18 cellular contexts compared by ENCODE assay signal in the genomic region with DNA sequence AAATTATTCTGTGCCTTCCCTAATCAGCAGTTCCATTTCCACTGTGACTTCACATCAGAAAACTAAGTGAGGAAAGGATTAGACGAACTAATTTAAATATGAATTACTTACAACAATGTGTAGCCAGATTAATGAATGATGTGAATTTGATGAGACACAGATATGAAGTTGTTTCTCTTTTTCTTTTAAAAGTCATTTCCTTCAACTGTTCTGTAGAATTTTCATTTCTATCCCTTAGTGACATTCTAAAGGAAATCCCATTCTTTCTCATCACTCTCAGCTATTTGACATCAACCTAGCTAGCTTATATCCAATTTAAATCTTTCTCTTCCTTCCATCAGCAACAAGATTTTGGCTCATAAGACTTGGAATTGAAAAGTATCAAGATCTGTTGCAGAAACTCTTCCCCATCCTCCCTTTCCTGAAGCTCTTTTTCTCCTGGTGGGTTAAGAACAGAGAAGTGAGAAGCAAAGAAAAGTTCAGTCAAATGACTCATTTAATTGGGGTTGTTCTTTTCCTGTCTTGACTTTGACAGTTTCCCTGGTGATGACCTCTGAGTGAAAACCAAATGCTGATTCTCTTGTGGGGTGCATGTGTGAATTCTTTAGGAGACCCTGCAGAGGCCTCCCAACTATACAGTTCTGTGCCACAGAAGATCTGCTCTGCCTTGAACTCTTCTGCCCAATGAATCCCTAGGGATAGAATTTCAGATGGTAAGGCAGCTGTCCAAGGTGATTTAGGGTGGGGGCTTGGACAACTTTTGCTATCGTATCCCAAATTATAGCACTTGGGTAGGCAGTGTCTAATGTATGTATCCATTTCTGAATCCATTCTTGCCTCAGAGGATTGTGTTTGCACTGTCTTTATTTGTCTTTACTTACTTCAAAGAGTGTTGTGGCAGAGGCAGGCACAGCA.
A peak's percentile ranks its signal among the peaks of the same experiment; 100 is the strongest.
DNase-seq lines count a peak whose midpoint lies in the region; ATAC-seq and TF ChIP-seq lines count a peak whose summit lies in the region.
"Had no signal": no experiment of that assay in that cellular context is flagged by ENCODE, and none has a peak within 500 bp of the region (broad histone marks: within the 10 kb centered on the region; RNA-seq: fewer than 3 reads in every experiment).

No MANE protein-coding gene starts in this region.

- H3K27ac ChIP-seq in GM23338 (ENCODE audit: low read depth) (no peak overlapping the region), SJSA1 (peak overlapping the region; percentile 60)

- H3K4me3 ChIP-seq in GM23338: no peak overlapping the region
- no peak overlapping the region for H3K4me3 ChIP-seq in SJSA1
- H3K4me3 ChIP-seq in fibroblast of pulmonary artery (replicated peaks; ENCODE audit: low read depth, low read length): no peak overlapping the region
- H3K4me3 ChIP-seq: lung had no signal

- H3K36me3 Mint-ChIP-seq in GM23338 (ENCODE audit: low read depth): no peaks in the 10 kb centered on the region

- H3K9me3 Mint-ChIP-seq in GM23338: no peaks in the 10 kb centered on the region

- no peaks in the 10 kb centered on the region for H3K79me2 ChIP-seq in GM23338 (replicated peaks; ENCODE audit: insufficient read depth)

- H3K27me3 Mint-ChIP-seq in GM23338 (ENCODE audit: insufficient read depth, low read depth, poor library complexity): no peaks in the 10 kb centered on the region

- no peak overlapping the region; the same call in 1 of the 2 replicates for H3K4me2 ChIP-seq in GM23338

- TF ChIP-seq CTCF in GM23338 (conservative IDR thresholded peaks at IDR 0.05; ENCODE audit: low read depth in 2 of 2) (no peak), fibroblast of pulmonary artery (IDR thresholded peaks at IDR 0.05; ENCODE audit: low read length, missing control alignments) (no peak)

- H3K36me3 ChIP-seq in GM23338 (ENCODE audit: insufficient read depth) (no peaks in the 10 kb centered on the region), SJSA1 (no peaks in the 10 kb centered on the region)

- peaks cover 6% of the 10 kb centered on the region for H3K4me1 ChIP-seq in GM23338 (ENCODE audit: insufficient read depth)
- H3K4me1 ChIP-seq in SJSA1 (replicated peaks): peaks cover 20% of the 10 kb centered on the region
- H3K4me1 ChIP-seq: Caco-2 had no signal

- H2AFZ ChIP-seq in GM23338: peak overlapping the region; percentile 6; the same call in 1 of the 2 replicates

- no peaks in the 10 kb centered on the region for H3F3A ChIP-seq in GM23338 (replicated peaks; ENCODE audit: low read depth)

- H3K4me1 Mint-ChIP-seq in GM23338: peaks cover 11% of the 10 kb centered on the region; the same call in 2 of the 3 replicates

- DNase-seq in A172 (ENCODE audit: low spot score) (peak; percentile 54), GM23338 (ENCODE audit: low spot score) (no peak), SJSA1 (ENCODE audit: low read depth in 1 of 2, low spot score in 2 of 2) (no peak), fibroblast of pulmonary artery (ENCODE audit: low read depth) (peak; percentile 31)
- no peak for DNase-seq in effector CD8-positive, alpha-beta T cell (lab: John Stamatoyannopoulos, UW)
- DNase-seq: activated CD4-positive, alpha-beta T cell treated with anti-CD3 and anti-CD28 coated beads, Interleukin-2, amount 10 ng/mL, durations not matched to agents 7 days and 5 days; activated T-cell treated with anti-CD3 and anti-CD28 coated beads, Interleukin-2, amount 50 U/mL, for 24 hours; Caco-2; glutamatergic neuron; immature natural killer cell; NCI-H2029; NCI-H524 treated with DMSO at 0.1 percent for 48 hours had no signal

- no peaks in the 10 kb centered on the region; the same call in 1 of the 2 replicates for H3K9me2 ChIP-seq in GM23338 (ENCODE audit: insufficient read depth)

- ATAC-seq in GM23338 (no peak), HG02642 (IDR thresholded peaks at IDR 0.05; ENCODE audit: poor library complexity, unreplicated experiment) (no peak), HG03469 (IDR thresholded peaks at IDR 0.05; ENCODE audit: unreplicated experiment) (no peak), GM21825 (IDR thresholded peaks at IDR 0.05; ENCODE audit: unreplicated experiment) (no peak)
- ATAC-seq: PC-3, SK-N-SH treated with all-trans-retinoic acid at 6 μM for 48 hours had no signal

- H3K27me3 ChIP-seq in GM23338 (ENCODE audit: insufficient read depth) (no peaks in the 10 kb centered on the region), SJSA1 (replicated peaks) (no peaks in the 10 kb centered on the region)

- H3K9me3 ChIP-seq in SJSA1 (replicated peaks): no peaks in the 10 kb centered on the region

- H3K4me3 Mint-ChIP-seq in GM23338: no peak overlapping the region
- H3K4me3 Mint-ChIP-seq: activated CD4-positive, alpha-beta T cell treated with anti-CD3 and anti-CD28 coated beads, Interleukin-2, amount 10 ng/mL, durations not matched to agents 7 days and 5 days; activated T-cell treated with anti-CD3 and anti-CD28 coated beads, Interleukin-2, amount 50 U/mL, for 24 hours; immature natural killer cell had no signal

- no peak overlapping the region for H3K27ac Mint-ChIP-seq in GM23338
- H3K27ac Mint-ChIP-seq: activated CD4-positive, alpha-beta T cell treated with anti-CD3 and anti-CD28 coated beads, Interleukin-2, amount 10 ng/mL, durations not matched to agents 7 days and 5 days; activated T-cell treated with anti-CD3 and anti-CD28 coated beads, Interleukin-2, amount 50 U/mL, for 24 hours; immature natural killer cell had no signal

- no peaks in the 10 kb centered on the region for H4K20me1 ChIP-seq in GM23338 (replicated peaks; ENCODE audit: insufficient read depth)

TF ChIP-seq in GM23338, 12 proteins besides CTCF, POLR2A, EP300 and RAD21:
- no peak for TF ChIP-seq EZH2phosphoT487 (IDR thresholded peaks at IDR 0.05; ENCODE audit: unreplicated experiment)
- TF ChIP-seq, protein P1, sequence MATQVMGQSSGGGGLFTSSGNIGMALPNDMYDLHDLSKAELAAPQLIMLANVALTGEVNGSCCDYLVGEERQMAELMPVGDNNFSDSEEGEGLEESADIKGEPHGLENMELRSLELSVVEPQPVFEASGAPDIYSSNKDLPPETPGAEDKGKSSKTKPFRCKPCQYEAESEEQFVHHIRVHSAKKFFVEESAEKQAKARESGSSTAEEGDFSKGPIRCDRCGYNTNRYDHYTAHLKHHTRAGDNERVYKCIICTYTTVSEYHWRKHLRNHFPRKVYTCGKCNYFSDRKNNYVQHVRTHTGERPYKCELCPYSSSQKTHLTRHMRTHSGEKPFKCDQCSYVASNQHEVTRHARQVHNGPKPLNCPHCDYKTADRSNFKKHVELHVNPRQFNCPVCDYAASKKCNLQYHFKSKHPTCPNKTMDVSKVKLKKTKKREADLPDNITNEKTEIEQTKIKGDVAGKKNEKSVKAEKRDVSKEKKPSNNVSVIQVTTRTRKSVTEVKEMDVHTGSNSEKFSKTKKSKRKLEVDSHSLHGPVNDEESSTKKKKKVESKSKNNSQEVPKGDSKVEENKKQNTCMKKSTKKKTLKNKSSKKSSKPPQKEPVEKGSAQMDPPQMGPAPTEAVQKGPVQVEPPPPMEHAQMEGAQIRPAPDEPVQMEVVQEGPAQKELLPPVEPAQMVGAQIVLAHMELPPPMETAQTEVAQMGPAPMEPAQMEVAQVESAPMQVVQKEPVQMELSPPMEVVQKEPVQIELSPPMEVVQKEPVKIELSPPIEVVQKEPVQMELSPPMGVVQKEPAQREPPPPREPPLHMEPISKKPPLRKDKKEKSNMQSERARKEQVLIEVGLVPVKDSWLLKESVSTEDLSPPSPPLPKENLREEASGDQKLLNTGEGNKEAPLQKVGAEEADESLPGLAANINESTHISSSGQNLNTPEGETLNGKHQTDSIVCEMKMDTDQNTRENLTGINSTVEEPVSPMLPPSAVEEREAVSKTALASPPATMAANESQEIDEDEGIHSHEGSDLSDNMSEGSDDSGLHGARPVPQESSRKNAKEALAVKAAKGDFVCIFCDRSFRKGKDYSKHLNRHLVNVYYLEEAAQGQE (IDR thresholded peaks at IDR 0.05; ENCODE audit: unreplicated experiment): peak; percentile 48

Comparison
In these comparisons a context has a peak if more than half of its experiments do, and no peak if none do; other contexts are left out.
1. DNase-seq: peak in A172 (single experiment) and fibroblast of pulmonary artery (single experiment); none in GM23338 (single experiment), SJSA1 (0 of 2) and effector CD8-positive, alpha-beta T cell (single experiment).